9 cellular contexts compared by ENCODE assay signal in the genomic region with DNA sequence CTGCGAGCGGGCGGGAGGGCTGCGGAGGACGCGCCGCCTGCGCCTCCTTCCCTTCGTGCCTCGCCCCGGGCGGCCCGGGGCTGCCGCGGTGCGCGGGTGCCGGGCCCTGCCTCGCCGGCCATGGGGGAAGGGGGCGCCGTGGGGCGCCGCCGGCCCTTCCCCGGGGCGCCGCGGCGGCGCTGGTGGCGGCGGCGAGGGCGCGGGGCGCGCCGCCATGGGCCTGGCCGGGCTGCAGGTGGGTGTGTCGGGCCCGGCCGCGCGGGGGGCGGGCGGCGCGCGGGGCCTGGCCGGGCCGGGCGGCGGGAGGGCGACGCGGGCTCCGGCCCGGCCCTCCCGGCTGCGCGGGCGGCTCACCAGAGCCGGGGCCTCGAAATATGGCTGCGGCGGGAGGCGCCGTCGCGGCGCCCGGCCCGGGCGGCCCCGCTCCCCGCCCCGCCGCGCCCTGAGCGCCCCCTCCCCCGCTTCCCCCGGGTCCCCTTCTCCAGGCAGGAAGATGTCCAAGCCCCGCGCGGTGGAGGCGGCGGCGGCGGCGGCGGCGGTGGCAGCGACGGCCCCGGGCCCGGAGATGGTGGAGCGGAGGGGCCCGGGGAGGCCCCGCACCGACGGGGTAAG. TPM values are rescaled to one million over a fixed set of nuclear protein-coding genes. Genes with fewer than 3 reads are reported as not detected.
A peak's percentile ranks its signal among the peaks of the same experiment; 100 is the strongest.
DNase-seq lines count a peak whose midpoint lies in the region; ATAC-seq, FAIRE-seq and TF ChIP-seq lines count a peak whose summit lies in the region.
"Had no signal": no experiment of that assay in that cellular context is flagged by ENCODE, and none has a peak within 500 bp of the region (broad histone marks: within the 10 kb centered on the region; RNA-seq: fewer than 3 reads in every experiment).

No MANE protein-coding gene starts in this region.

- TF ChIP-seq POLR2A in GM12878 (IDR thresholded peaks at IDR 0.05; ENCODE audit: low read depth, low read length): peak; percentile 64

- intact Hi-C loops in GM12878 (cut with micrococcal nuclease; ENCODE audit: unreplicated experiment): loop anchor here (1.0 to 5.0 kb wide), 3 partner anchors 24 to 70 kb away; a partner anchor contains a TSS

- TF ChIP-seq EP300 in GM12878 (IDR thresholded peaks at IDR 0.05; ENCODE audit: borderline replicate concordance in 1 of 2, control insufficient read depth in 1 of 2, low read depth in 2 of 2, low read length in 2 of 2): no peak

- FAIRE-seq in GM12878 (lab: Jason Lieb, UNC): no peak
- FAIRE-seq: frontal cortex had no signal

- DNase-seq in D341Med (ENCODE audit: low spot score) (peak; percentile 80), HAP-1 (ENCODE audit: low spot score in 2 of 2) (no peak), GM12878 (ENCODE audit: low read depth, low spot score) (no peak), G401 (ENCODE audit: low spot score) (no peak), globus pallidus (ENCODE audit: low spot score) (no peak), cerebellar nuclear complex (lab: John Stamatoyannopoulos, UW) (no peak)
- DNase-seq in activated CD4-positive, alpha-beta T cell treated with anti-CD3 and anti-CD28 coated beads, Interleukin-2, amount 50 U/mL, for 48 hours: no peak

- POLR2A ChIA-PET in GM12878 (lab: Charles Lee): interaction anchor here (0.6 to 2.4 kb wide), 4 partner anchors 32 to 156 kb away, joined by 3 to 12 read pairs (median 4); a partner anchor contains a TSS

- peak overlapping the region; percentile 59 for H3K27ac ChIP-seq in GM12878 (ENCODE audit: control insufficient read depth, insufficient read depth)

- BruUV-seq in GM12878 (replicated peaks; lab: Mats Ljungman, UMichigan): no TSS peak

- H3K4me2 ChIP-seq in GM12878 (ENCODE audit: control insufficient read depth, insufficient read depth): no peak overlapping the region; the same call in 1 of the 2 replicates

- TF ChIP-seq RAD21 in GM12878 (IDR thresholded peaks at IDR 0.05; ENCODE audit: insufficient read depth, low read depth, low read length): no peak

- no peaks in the 10 kb centered on the region for H3K9me3 ChIP-seq in HAP-1
- H3K9me3 ChIP-seq in GM12878 (replicated peaks; ENCODE audit: control insufficient read depth, insufficient read depth, low read length): no peaks in the 10 kb centered on the region
- H3K9me3 ChIP-seq in mucosa of stomach (ENCODE audit: control insufficient read depth, low read length): no peaks in the 10 kb centered on the region

- ATAC-seq in GM12878: no peak

- CTCF ChIA-PET in GM12878 (lab: Yijun Ruan, JAX): interaction anchor here (1.9 kb wide), 1 partner anchor 24 kb away, joined by 7 read pairs; no protein-coding TSS in a partner anchor

- RAD21 ChIA-PET in GM12878 (lab: Charles Lee; ENCODE audit: unreplicated experiment): interaction anchor here (1.6 to 1.8 kb wide), 2 partner anchors 38 to 43 kb away, joined by 6 to 7 read pairs; no protein-coding TSS in a partner anchor

- peak overlapping the region; percentile 50; the same call in 1 of the 2 replicates for H3K4me3 ChIP-seq in HAP-1
- peak overlapping the region; percentile 81 for H3K4me3 ChIP-seq in GM12878
- no peak overlapping the region for H3K4me3 ChIP-seq in mucosa of stomach (ENCODE audit: low read length)

- in situ Hi-C loops in HAP-1 (cut with MboI; ENCODE audit: low sequenced_read_pairs) (no loop called here), GM12878 (cut with MboI) (no loop called here), G401 (cut with HindIII; ENCODE audit: low sequenced_read_pairs) (no loop called here)

- peaks cover 51% of the 10 kb centered on the region for H3K79me2 ChIP-seq in GM12878 (ENCODE audit: control insufficient read depth, insufficient read depth, low read length)

- H2AFZ ChIP-seq in GM12878 (ENCODE audit: control insufficient read depth, low read depth, low read length): peak overlapping the region; percentile 46; the same call in 1 of the 2 replicates

- WGBS in GM12878 (ENCODE audit: insufficient coverage, insufficient replicate concordance, low lambda C conversion rate, missing lambda C conversion rate): no CpG with 5 or more reads among the region's 102 CpGs

- SMC1A ChIA-PET in GM12878 (lab: Charles Lee; ENCODE audit: uncharacterized antibody, unreplicated experiment): interaction anchor here (0.6 to 2.1 kb wide), 4 partner anchors 26 to 78 kb away, joined by 3 to 7 read pairs (median 5); no protein-coding TSS in a partner anchor

- H3K36me3 ChIP-seq in HAP-1 (replicated peaks) (peaks cover 49% of the 10 kb centered on the region), GM12878 (ENCODE audit: control insufficient read depth in 2 of 2, insufficient read depth in 2 of 2, low read length in 1 of 2) (peaks cover 2% of the 10 kb centered on the region in 2 experiments; a peak in 3 of 4 replicates), mucosa of stomach (ENCODE audit: control insufficient read depth, insufficient read depth, low read length) (peaks cover 7% of the 10 kb centered on the region)

- H3K9ac ChIP-seq in GM12878 (ENCODE audit: control insufficient read depth, insufficient read depth, low read length) (peak overlapping the region; percentile 73), mucosa of stomach (ENCODE audit: low read length) (peak overlapping the region; percentile 75)

- H4K20me1 ChIP-seq in GM12878 (ENCODE audit: control insufficient read depth, insufficient read depth): no peaks in the 10 kb centered on the region

- TF ChIP-seq CTCF in GM12878 (IDR thresholded peaks at IDR 0.05 in 2 of 3, conservative IDR thresholded peaks at IDR 0.05 in 1 of 3; ENCODE audit: control insufficient read depth in 2 of 3, extremely low read depth in 1 of 3, insufficient read depth in 1 of 3, low read depth in 3 of 3, low read length in 3 of 3): no peak; a peak in 1 of 6 replicates

- peaks cover 26% of the 10 kb centered on the region for H3K4me1 ChIP-seq in HAP-1
- H3K4me1 ChIP-seq in GM12878 (ENCODE audit: control insufficient read depth, insufficient read depth, low read length): peaks cover 20% of the 10 kb centered on the region
- peaks cover 31% of the 10 kb centered on the region for H3K4me1 ChIP-seq in mucosa of stomach (ENCODE audit: control insufficient read depth, insufficient read depth, low read length)

- no peaks in the 10 kb centered on the region for H3K27me3 ChIP-seq in HAP-1 (ENCODE audit: low read depth)
- no peaks in the 10 kb centered on the region for H3K27me3 ChIP-seq in GM12878 (replicated peaks in 1 of 2; ENCODE audit: control insufficient read depth in 2 of 2, insufficient read depth in 2 of 2, low read length in 1 of 2)
- no peaks in the 10 kb centered on the region for H3K27me3 ChIP-seq in mucosa of stomach (ENCODE audit: control insufficient read depth, insufficient read depth, low read length)

RNA-seq across cellular contexts. Expression of a gene that starts 5.1 kb away (rescaled TPM):
- 46.9 and 65.3 TPM in 2 replicates for total RNA-seq in GM12878 (2013; cell fraction: nucleolus; rRNA removed)
- 33.7 and 41.3 TPM in 2 replicates for total RNA-seq in GM12878 (2014; rRNA removed)
- 39.2 and 39.4 TPM in 2 replicates for total RNA-seq in GM12878 (2014; rRNA removed; fragmentation: Illumina TruSeq; extraction: Trizol)
- total RNA-seq in GM12878 (2021): 39.2 and 47.1 TPM in 2 replicates
- 12.8 TPM for polyA plus RNA-seq in GM12878 (2011; ENCODE audit: low read depth)
- polyA plus RNA-seq in GM12878 (2011; rRNA removed): 30.0 and 31.8 TPM in 2 replicates
- 26.0 and 27.7 TPM in 2 replicates for polyA plus RNA-seq in GM12878 (2011; cell fraction: cytosol; rRNA removed)
- polyA plus RNA-seq in GM12878 (2011; cell fraction: nucleus; rRNA removed): 69.3 and 82.9 TPM in 2 replicates
- polyA plus RNA-seq in GM12878 (2012): 25.0 and 25.3 TPM in 2 replicates
- polyA plus RNA-seq in GM12878 (2014; fragmentation: Illumina TruSeq; extraction: Trizol): 45.4 and 54.2 TPM in 2 replicates
- polyA plus RNA-seq in GM12878 (2014; fragmentation: Nextera tagmentation; extraction: Ambion mirVana): 1 to 10 TPM; 3.2 to 6.8 TPM
- polyA plus RNA-seq in GM12878 (2014; rRNA removed): 34.7 and 41.0 TPM in 2 replicates
- 10 to 100 TPM; 17.3 to 18.3 TPM for polyA plus RNA-seq in GM12878 (2016; fragmentation: Nextera tagmentation; extraction: Ambion mirVana)
- 22.1 and 23.6 TPM in 2 replicates for polyA minus RNA-seq in GM12878 (2011; rRNA and poly(A)+ RNA removed)
- 8.7 and 13.2 TPM in 2 replicates for polyA minus RNA-seq in GM12878 (2011; cell fraction: cytosol; rRNA and poly(A)+ RNA removed)
- 20.3 and 27.7 TPM in 2 replicates for polyA minus RNA-seq in GM12878 (2011; cell fraction: nucleus; rRNA and poly(A)+ RNA removed)
- total RNA-seq in G401 (2014; rRNA removed; shearing (Covaris generic)): 24.1 and 58.2 TPM in 2 replicates

RNA-seq across cellular contexts. Expression of a gene that starts 24.4 kb away (rescaled TPM):
- 49.6 and 49.7 TPM in 2 replicates for total RNA-seq in GM12878 (2013; cell fraction: nucleolus; rRNA removed)
- 15.8 and 17.6 TPM in 2 replicates for total RNA-seq in GM12878 (2014; rRNA removed)
- total RNA-seq in GM12878 (2014; rRNA removed; fragmentation: Illumina TruSeq; extraction: Trizol): 29.9 and 31.1 TPM in 2 replicates
- 38.2 and 39.7 TPM in 2 replicates for total RNA-seq in GM12878 (2021)
- polyA plus RNA-seq in GM12878 (2011; ENCODE audit: low read depth): 12.7 TPM
- polyA plus RNA-seq in GM12878 (2011; rRNA removed): 19.8 and 29.3 TPM in 2 replicates
- 6.1 and 8.0 TPM in 2 replicates for polyA plus RNA-seq in GM12878 (2011; cell fraction: cytosol; rRNA removed)
- 7.2 and 10.4 TPM in 2 replicates for polyA plus RNA-seq in GM12878 (2011; cell fraction: nucleus; rRNA removed)
- 18.2 and 19.1 TPM in 2 replicates for polyA plus RNA-seq in GM12878 (2012)
- 22.0 and 28.2 TPM in 2 replicates for polyA plus RNA-seq in GM12878 (2014; fragmentation: Illumina TruSeq; extraction: Trizol)
- 10 to 100 TPM in 1 of 2 experiments, 1 to 10 TPM in 1; 7.5 to 10.9 TPM for polyA plus RNA-seq in GM12878 (2014; fragmentation: Nextera tagmentation; extraction: Ambion mirVana)
- polyA plus RNA-seq in GM12878 (2014; rRNA removed): 9.9 and 13.3 TPM in 2 replicates
- 10 to 100 TPM; 33.1 to 37.8 TPM for polyA plus RNA-seq in GM12878 (2016; fragmentation: Nextera tagmentation; extraction: Ambion mirVana)
- polyA minus RNA-seq in GM12878 (2011; rRNA and poly(A)+ RNA removed): 25.0 and 35.0 TPM in 2 replicates
- 10.6 and 13.3 TPM in 2 replicates for polyA minus RNA-seq in GM12878 (2011; cell fraction: cytosol; rRNA and poly(A)+ RNA removed)
- polyA minus RNA-seq in GM12878 (2011; cell fraction: nucleus; rRNA and poly(A)+ RNA removed): 5.0 and 8.4 TPM in 2 replicates
- 9.7 and 16.0 TPM in 2 replicates for total RNA-seq in G401 (2014; rRNA removed; shearing (Covaris generic))

RNA-seq across cellular contexts. Expression of a gene that starts 47.4 kb away (rescaled TPM):
- total RNA-seq in GM12878 (2013; cell fraction: nucleolus; rRNA removed): 14.7 and 14.8 TPM in 2 replicates
- total RNA-seq in GM12878 (2014; rRNA removed) (18.9 and 19.2 TPM in 2 replicates), GM12878 (2014; rRNA removed; fragmentation: Illumina TruSeq; extraction: Trizol) (16.9 and 17.8 TPM in 2 replicates), GM12878 (2021) (18.7 and 19.2 TPM in 2 replicates)
- 11.1 TPM for polyA plus RNA-seq in GM12878 (2011; ENCODE audit: low read depth)
- polyA plus RNA-seq in GM12878 (2011; rRNA removed) (21.8 and 23.9 TPM in 2 replicates), GM12878 (2014; fragmentation: Illumina TruSeq; extraction: Trizol) (15.8 and 20.3 TPM in 2 replicates), GM12878 (2014; fragmentation: Nextera tagmentation; extraction: Ambion mirVana) (1 to 10 TPM; 3.5 to 8.3 TPM), GM12878 (2014; rRNA removed) (23.2 and 24.0 TPM in 2 replicates), GM12878 (2016; fragmentation: Nextera tagmentation; extraction: Ambion mirVana) (10 to 100 TPM; 36.9 to 38.5 TPM)
- 17.7 and 21.6 TPM in 2 replicates for polyA plus RNA-seq in GM12878 (2011; cell fraction: cytosol; rRNA removed)
- 7.4 and 9.1 TPM in 2 replicates for polyA plus RNA-seq in GM12878 (2011; cell fraction: nucleus; rRNA removed)
- 17.7 and 21.4 TPM in 2 replicates for polyA plus RNA-seq in GM12878 (2012)
- 8.3 and 9.7 TPM in 2 replicates for polyA minus RNA-seq in GM12878 (2011; rRNA and poly(A)+ RNA removed)
- 5.8 and 6.0 TPM in 2 replicates for polyA minus RNA-seq in GM12878 (2011; cell fraction: cytosol; rRNA and poly(A)+ RNA removed)
- polyA minus RNA-seq in GM12878 (2011; cell fraction: nucleus; rRNA and poly(A)+ RNA removed): 2.4 and 4.4 TPM in 2 replicates
- 5.0 and 7.4 TPM in 2 replicates for total RNA-seq in G401 (2014; rRNA removed; shearing (Covaris generic))
